In the genomic region with DNA sequence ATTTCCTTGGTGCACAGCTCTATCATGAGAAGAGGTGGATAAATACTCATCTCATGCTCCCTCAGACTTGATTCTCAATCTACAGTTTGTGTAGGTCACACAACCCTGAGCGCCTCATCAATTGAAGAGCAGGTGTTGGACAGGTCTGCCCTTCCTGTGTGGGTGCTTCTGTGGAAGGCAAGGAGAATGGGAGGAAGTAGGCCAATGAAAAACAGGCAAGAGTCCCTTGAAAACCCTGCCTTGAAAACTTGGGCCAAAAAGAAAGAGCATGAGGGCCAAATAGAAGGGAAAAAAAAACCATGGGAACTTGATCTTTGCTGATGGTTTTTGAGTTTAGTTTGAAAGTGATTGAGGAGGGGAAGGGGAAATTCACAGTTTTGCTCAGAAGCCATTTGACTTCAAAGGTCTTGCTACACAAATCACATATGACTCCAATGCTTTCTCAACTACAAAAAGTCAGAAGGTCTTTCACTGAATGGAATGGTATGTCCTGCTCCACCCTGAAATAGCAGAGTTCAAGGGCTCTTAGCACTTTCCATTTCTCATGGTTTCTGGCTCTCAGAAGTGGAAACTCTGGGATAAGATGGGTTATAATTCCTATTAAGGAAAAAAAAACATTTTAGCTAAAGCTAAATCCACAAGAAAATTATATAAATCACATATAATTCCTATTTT, we compare ENCODE assay signal across 1 cellular context.
TF ChIP-seq lines count a peak whose summit lies in the region.

No MANE protein-coding gene starts in this region.

TF ChIP-seq in HepG2, 621 proteins besides CTCF, POLR2A, EP300 and RAD21 (continued from another document and continues in another):
- TF ChIP-seq, protein P1, sequence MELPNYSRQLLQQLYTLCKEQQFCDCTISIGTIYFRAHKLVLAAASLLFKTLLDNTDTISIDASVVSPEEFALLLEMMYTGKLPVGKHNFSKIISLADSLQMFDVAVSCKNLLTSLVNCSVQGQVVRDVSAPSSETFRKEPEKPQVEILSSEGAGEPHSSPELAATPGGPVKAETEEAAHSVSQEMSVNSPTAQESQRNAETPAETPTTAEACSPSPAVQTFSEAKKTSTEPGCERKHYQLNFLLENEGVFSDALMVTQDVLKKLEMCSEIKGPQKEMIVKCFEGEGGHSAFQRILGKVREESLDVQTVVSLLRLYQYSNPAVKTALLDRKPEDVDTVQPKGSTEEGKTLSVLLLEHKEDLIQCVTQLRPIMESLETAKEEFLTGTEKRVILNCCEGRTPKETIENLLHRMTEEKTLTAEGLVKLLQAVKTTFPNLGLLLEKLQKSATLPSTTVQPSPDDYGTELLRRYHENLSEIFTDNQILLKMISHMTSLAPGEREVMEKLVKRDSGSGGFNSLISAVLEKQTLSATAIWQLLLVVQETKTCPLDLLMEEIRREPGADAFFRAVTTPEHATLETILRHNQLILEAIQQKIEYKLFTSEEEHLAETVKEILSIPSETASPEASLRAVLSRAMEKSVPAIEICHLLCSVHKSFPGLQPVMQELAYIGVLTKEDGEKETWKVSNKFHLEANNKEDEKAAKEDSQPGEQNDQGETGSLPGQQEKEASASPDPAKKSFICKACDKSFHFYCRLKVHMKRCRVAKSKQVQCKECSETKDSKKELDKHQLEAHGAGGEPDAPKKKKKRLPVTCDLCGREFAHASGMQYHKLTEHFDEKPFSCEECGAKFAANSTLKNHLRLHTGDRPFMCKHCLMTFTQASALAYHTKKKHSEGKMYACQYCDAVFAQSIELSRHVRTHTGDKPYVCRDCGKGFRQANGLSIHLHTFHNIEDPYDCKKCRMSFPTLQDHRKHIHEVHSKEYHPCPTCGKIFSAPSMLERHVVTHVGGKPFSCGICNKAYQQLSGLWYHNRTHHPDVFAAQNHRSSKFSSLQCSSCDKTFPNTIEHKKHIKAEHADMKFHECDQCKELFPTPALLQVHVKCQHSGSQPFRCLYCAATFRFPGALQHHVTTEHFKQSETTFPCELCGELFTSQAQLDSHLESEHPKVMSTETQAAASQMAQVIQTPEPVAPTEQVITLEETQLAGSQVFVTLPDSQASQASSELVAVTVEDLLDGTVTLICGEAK (IDR thresholded peaks at IDR 0.05), result no peak
- TF ChIP-seq, protein P1 (CRISPR knock-in tag; IDR thresholded peaks at IDR 0.05), result no peak
- no peak for TF ChIP-seq SOX13 (IDR thresholded peaks at IDR 0.05)
- TF ChIP-seq SOX13 (CRISPR knock-in tag; conservative IDR thresholded peaks at IDR 0.05 in 1 of 2, IDR thresholded peaks at IDR 0.05 in 1 of 2), result peak in 1 of 2 experiments; percentile 87; a peak in 2 of 4 replicates
- no peak for TF ChIP-seq ZNF431 (CRISPR knock-in tag; IDR thresholded peaks at IDR 0.05; ENCODE audit: borderline replicate concordance, low read depth)
- TF ChIP-seq ZFP36L2 (CRISPR knock-in tag; IDR thresholded peaks at IDR 0.05), result no peak
- no peak for TF ChIP-seq MAFG (CRISPR knock-in tag; IDR thresholded peaks at IDR 0.05)
- TF ChIP-seq ZMAT3 (CRISPR knock-in tag; conservative IDR thresholded peaks at IDR 0.05), result no peak
- TF ChIP-seq THAP11 (CRISPR knock-in tag; IDR thresholded peaks at IDR 0.05), result peak; percentile 22; the same call in 1 of the 2 replicates
- no peak for TF ChIP-seq SATB2 (CRISPR knock-in tag; IDR thresholded peaks at IDR 0.05)
- no peak for TF ChIP-seq ZNF878 (CRISPR knock-in tag; IDR thresholded peaks at IDR 0.05)
- TF ChIP-seq RBM22 (optimal IDR thresholded peaks at IDR 0.05; ENCODE audit: low read length), result no peak
- TF ChIP-seq, protein P2, sequence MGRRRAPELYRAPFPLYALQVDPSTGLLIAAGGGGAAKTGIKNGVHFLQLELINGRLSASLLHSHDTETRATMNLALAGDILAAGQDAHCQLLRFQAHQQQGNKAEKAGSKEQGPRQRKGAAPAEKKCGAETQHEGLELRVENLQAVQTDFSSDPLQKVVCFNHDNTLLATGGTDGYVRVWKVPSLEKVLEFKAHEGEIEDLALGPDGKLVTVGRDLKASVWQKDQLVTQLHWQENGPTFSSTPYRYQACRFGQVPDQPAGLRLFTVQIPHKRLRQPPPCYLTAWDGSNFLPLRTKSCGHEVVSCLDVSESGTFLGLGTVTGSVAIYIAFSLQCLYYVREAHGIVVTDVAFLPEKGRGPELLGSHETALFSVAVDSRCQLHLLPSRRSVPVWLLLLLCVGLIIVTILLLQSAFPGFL (CRISPR knock-in tag; IDR thresholded peaks at IDR 0.05), result no peak
- TF ChIP-seq, protein P3, sequence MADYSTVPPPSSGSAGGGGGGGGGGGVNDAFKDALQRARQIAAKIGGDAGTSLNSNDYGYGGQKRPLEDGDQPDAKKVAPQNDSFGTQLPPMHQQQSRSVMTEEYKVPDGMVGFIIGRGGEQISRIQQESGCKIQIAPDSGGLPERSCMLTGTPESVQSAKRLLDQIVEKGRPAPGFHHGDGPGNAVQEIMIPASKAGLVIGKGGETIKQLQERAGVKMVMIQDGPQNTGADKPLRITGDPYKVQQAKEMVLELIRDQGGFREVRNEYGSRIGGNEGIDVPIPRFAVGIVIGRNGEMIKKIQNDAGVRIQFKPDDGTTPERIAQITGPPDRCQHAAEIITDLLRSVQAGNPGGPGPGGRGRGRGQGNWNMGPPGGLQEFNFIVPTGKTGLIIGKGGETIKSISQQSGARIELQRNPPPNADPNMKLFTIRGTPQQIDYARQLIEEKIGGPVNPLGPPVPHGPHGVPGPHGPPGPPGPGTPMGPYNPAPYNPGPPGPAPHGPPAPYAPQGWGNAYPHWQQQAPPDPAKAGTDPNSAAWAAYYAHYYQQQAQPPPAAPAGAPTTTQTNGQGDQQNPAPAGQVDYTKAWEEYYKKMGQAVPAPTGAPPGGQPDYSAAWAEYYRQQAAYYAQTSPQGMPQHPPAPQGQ (CRISPR knock-in tag; IDR thresholded peaks at IDR 0.05; ENCODE audit: borderline replicate concordance), result no peak
- TF ChIP-seq GABPA (IDR thresholded peaks at IDR 0.05; ENCODE audit: low read depth, low read length), result no peak
- no peak for TF ChIP-seq GABPA (CRISPR knock-in tag; IDR thresholded peaks at IDR 0.05; ENCODE audit: low read depth)
- TF ChIP-seq ZNF629 (CRISPR knock-in tag; conservative IDR thresholded peaks at IDR 0.05), result no peak
- no peak for TF ChIP-seq MXI1 (IDR thresholded peaks at IDR 0.05; ENCODE audit: borderline replicate concordance, low read depth, low read length)
- TF ChIP-seq RFX3 (CRISPR knock-in tag; IDR thresholded peaks at IDR 0.05), result no peak
- TF ChIP-seq NR1H2 (CRISPR knock-in tag; IDR thresholded peaks at IDR 0.05; ENCODE audit: borderline replicate concordance, low read depth), result no peak
- TF ChIP-seq ZNF577 (CRISPR knock-in tag; IDR thresholded peaks at IDR 0.05; ENCODE audit: borderline replicate concordance, low read depth), result no peak
- no peak for TF ChIP-seq RFX5 (IDR thresholded peaks at IDR 0.05; ENCODE audit: low read depth, low read length)
- TF ChIP-seq, protein P4, sequence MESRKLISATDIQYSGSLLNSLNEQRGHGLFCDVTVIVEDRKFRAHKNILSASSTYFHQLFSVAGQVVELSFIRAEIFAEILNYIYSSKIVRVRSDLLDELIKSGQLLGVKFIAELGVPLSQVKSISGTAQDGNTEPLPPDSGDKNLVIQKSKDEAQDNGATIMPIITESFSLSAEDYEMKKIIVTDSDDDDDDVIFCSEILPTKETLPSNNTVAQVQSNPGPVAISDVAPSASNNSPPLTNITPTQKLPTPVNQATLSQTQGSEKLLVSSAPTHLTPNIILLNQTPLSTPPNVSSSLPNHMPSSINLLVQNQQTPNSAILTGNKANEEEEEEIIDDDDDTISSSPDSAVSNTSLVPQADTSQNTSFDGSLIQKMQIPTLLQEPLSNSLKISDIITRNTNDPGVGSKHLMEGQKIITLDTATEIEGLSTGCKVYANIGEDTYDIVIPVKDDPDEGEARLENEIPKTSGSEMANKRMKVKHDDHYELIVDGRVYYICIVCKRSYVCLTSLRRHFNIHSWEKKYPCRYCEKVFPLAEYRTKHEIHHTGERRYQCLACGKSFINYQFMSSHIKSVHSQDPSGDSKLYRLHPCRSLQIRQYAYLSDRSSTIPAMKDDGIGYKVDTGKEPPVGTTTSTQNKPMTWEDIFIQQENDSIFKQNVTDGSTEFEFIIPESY (CRISPR knock-in tag; IDR thresholded peaks at IDR 0.05), result no peak
- TF ChIP-seq ZNF547 (CRISPR knock-in tag; IDR thresholded peaks at IDR 0.05), result 0 out of 2 replicates have a peak, but pooled peaks have one; percentile 52
- TF ChIP-seq, protein P5, sequence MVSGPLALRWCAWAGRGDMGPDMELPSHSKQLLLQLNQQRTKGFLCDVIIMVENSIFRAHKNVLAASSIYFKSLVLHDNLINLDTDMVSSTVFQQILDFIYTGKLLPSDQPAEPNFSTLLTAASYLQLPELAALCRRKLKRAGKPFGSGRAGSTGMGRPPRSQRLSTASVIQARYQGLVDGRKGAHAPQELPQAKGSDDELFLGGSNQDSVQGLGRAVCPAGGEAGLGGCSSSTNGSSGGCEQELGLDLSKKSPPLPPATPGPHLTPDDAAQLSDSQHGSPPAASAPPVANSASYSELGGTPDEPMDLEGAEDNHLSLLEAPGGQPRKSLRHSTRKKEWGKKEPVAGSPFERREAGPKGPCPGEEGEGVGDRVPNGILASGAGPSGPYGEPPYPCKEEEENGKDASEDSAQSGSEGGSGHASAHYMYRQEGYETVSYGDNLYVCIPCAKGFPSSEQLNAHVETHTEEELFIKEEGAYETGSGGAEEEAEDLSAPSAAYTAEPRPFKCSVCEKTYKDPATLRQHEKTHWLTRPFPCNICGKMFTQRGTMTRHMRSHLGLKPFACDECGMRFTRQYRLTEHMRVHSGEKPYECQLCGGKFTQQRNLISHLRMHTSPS (CRISPR knock-in tag; IDR thresholded peaks at IDR 0.05; ENCODE audit: low read depth), result no peak
- TF ChIP-seq, protein P6, sequence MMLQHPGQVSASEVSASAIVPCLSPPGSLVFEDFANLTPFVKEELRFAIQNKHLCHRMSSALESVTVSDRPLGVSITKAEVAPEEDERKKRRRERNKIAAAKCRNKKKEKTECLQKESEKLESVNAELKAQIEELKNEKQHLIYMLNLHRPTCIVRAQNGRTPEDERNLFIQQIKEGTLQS (CRISPR knock-in tag; IDR thresholded peaks at IDR 0.05), result no peak
- no peak for TF ChIP-seq ZBTB42 (CRISPR knock-in tag; IDR thresholded peaks at IDR 0.05)
- TF ChIP-seq ZNF383 (CRISPR knock-in tag; IDR thresholded peaks at IDR 0.05; ENCODE audit: borderline replicate concordance), result no peak
- TF ChIP-seq, protein P7, sequence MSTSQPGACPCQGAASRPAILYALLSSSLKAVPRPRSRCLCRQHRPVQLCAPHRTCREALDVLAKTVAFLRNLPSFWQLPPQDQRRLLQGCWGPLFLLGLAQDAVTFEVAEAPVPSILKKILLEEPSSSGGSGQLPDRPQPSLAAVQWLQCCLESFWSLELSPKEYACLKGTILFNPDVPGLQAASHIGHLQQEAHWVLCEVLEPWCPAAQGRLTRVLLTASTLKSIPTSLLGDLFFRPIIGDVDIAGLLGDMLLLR (CRISPR knock-in tag; IDR thresholded peaks at IDR 0.05), result no peak
- TF ChIP-seq, protein P8, sequence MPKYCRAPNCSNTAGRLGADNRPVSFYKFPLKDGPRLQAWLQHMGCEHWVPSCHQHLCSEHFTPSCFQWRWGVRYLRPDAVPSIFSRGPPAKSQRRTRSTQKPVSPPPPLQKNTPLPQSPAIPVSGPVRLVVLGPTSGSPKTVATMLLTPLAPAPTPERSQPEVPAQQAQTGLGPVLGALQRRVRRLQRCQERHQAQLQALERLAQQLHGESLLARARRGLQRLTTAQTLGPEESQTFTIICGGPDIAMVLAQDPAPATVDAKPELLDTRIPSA (CRISPR knock-in tag; IDR thresholded peaks at IDR 0.05; ENCODE audit: borderline replicate concordance), result no peak
- peak; percentile 39; the same call in 1 of the 2 replicates for TF ChIP-seq MED1 (CRISPR knock-in tag; IDR thresholded peaks at IDR 0.05)
- TF ChIP-seq FOXA3 (CRISPR knock-in tag; IDR thresholded peaks at IDR 0.05), result peak; percentile 35; the same call in 1 of the 2 replicates
- TF ChIP-seq, protein P9, sequence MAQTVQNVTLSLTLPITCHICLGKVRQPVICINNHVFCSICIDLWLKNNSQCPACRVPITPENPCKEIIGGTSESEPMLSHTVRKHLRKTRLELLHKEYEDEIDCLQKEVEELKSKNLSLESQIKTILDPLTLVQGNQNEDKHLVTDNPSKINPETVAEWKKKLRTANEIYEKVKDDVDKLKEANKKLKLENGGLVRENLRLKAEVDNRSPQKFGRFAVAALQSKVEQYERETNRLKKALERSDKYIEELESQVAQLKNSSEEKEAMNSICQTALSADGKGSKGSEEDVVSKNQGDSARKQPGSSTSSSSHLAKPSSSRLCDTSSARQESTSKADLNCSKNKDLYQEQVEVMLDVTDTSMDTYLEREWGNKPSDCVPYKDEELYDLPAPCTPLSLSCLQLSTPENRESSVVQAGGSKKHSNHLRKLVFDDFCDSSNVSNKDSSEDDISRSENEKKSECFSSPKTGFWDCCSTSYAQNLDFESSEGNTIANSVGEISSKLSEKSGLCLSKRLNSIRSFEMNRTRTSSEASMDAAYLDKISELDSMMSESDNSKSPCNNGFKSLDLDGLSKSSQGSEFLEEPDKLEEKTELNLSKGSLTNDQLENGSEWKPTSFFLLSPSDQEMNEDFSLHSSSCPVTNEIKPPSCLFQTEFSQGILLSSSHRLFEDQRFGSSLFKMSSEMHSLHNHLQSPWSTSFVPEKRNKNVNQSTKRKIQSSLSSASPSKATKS (CRISPR knock-in tag; IDR thresholded peaks at IDR 0.05), result no peak
- 0 out of 2 replicates have a peak, but pooled peaks have one; percentile 12 for TF ChIP-seq BHLHE40 (IDR thresholded peaks at IDR 0.05; ENCODE audit: low read length)
- TF ChIP-seq ZNF550 (CRISPR knock-in tag; IDR thresholded peaks at IDR 0.05; ENCODE audit: borderline replicate concordance), result no peak
- no peak for TF ChIP-seq EED (CRISPR knock-in tag; IDR thresholded peaks at IDR 0.05)
- TF ChIP-seq RFX1 (IDR thresholded peaks at IDR 0.05), result no peak
- TF ChIP-seq ZNF234 (CRISPR knock-in tag; conservative IDR thresholded peaks at IDR 0.05), result no peak
